ENCODE assay signal across 8 cellular contexts in genomic region chr6:46217671-46218131, GRCh38. TPM values are rescaled to one million over a fixed set of nuclear protein-coding genes. Genes with fewer than 3 reads are reported as not detected.
DNase-seq lines count a peak whose midpoint lies in the region; ATAC-seq and TF ChIP-seq lines count a peak whose summit lies in the region.

No MANE protein-coding gene starts in this region.

- DNase-seq in NOMO-1 treated with DMSO at 0.1 percent for 48 hours (lab: John Stamatoyannopoulos, UW; ENCODE audit: unreplicated experiment) (peak; percentile 90), right lobe of liver (peak in 1 of 3 donors; percentile 57), NCI-H1048 (lab: John Stamatoyannopoulos, UW) (no peak), NCI-H2227 treated with DMSO at 0.1 percent for 48 hours (lab: John Stamatoyannopoulos, UW) (no peak), iPS-NIHi11 (ENCODE audit: low spot score) (no peak)

- peak; percentile 60 for ATAC-seq in GM18511 (IDR thresholded peaks at IDR 0.05; ENCODE audit: unreplicated experiment)
- ATAC-seq in GM21717 (IDR thresholded peaks at IDR 0.05; ENCODE audit: unreplicated experiment), result peak; percentile 70
- ATAC-seq in right lobe of liver, result peak in 3 of 4 donors; percentile 58 to 67 (median 61)
- ATAC-seq in HG03439 (IDR thresholded peaks at IDR 0.05; ENCODE audit: unreplicated experiment), result no peak

- 48% methylated on average over 5 of the region's 5 CpGs for WGBS in right lobe of liver (ENCODE audit: insufficient coverage, low coverage, low lambda C conversion rate, missing lambda C conversion rate)

- TF ChIP-seq POLR2A in right lobe of liver (IDR thresholded peaks at IDR 0.05), result no peak

- intact Hi-C loops in right lobe of liver (cut with DNase I), result no loop called here

- peaks cover 0 to 3% (median 0%) of the 10 kb centered on the region in 4 donors for H3K4me1 ChIP-seq in right lobe of liver

- no peak overlapping the region for H3K27ac ChIP-seq in right lobe of liver

- H3K4me3 ChIP-seq in right lobe of liver, result no peak overlapping the region

- H3K36me3 ChIP-seq in right lobe of liver, result no peaks in the 10 kb centered on the region

- no peaks in the 10 kb centered on the region for H3K9me3 ChIP-seq in right lobe of liver

- H3K27me3 ChIP-seq in right lobe of liver, result no peaks in the 10 kb centered on the region

- TF ChIP-seq CTCF in right lobe of liver (IDR thresholded peaks at IDR 0.05), result no peak

RNA-seq across cellular contexts. Expression of gene ENPP5, which starts 46.9 kb away (rescaled TPM):
- 1 to 10 TPM in 1 of 6 experiments, under 1 TPM in 5; 0.13 to 1.4 (median 0.34) TPM for total RNA-seq in right lobe of liver
